16 cellular contexts compared by ENCODE assay signal in the genomic region with DNA sequence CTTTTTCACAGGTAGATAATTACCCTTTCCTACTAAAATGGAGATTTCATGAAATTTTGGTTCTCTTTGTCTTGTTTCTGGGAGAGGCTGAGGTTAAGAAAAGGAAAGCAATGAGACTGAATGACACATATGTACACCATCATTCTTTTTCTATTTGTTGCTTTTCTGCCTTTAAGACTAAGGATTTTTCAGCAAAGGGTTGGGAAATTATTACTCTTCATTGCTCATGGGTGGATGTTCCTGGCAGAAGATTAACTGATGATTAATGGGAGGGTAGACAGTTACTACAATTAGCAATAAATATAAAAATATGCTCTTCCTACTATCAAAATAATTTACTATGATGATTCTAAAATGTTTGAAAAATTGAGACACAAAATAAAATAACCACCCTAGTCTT.
A peak's percentile ranks its signal among the peaks of the same experiment; 100 is the strongest.
DNase-seq lines count a peak whose midpoint lies in the region; ATAC-seq and TF ChIP-seq lines count a peak whose summit lies in the region.
"Had no signal": no experiment of that assay in that cellular context is flagged by ENCODE, and none has a peak within 500 bp of the region (broad histone marks: within the 10 kb centered on the region; RNA-seq: fewer than 3 reads in every experiment).

No MANE protein-coding gene starts in this region.

- H3K9me3 Mint-ChIP-seq in activated CD8-positive, alpha-beta T cell treated with anti-CD3 and anti-CD28 coated beads, Interleukin-2, amount 10 ng/mL, durations not matched to agents 7 days and 5 days (ENCODE audit: insufficient read depth): no peaks in the 10 kb centered on the region
- H3K9me3 Mint-ChIP-seq in activated T-cell treated with anti-CD3 and anti-CD28 coated beads, Interleukin-2, amount 50 U/mL, for 4 hours: no peaks in the 10 kb centered on the region
- H3K9me3 Mint-ChIP-seq in HFFc6 (no peaks in the 10 kb centered on the region), type B pancreatic cell (no peaks in the 10 kb centered on the region)
- H3K9me3 Mint-ChIP-seq: CD14-positive monocyte had no signal

- DNase-seq in GM04504 (ENCODE audit: low read depth): peak; percentile 37
- peak; percentile 2 for DNase-seq in epithelial cell of esophagus (ENCODE audit: low read depth)
- DNase-seq in kidney glomerular epithelial cell (lab: John Stamatoyannopoulos, UW): peak; percentile 77
- DNase-seq in activated CD8-positive, alpha-beta T cell treated with anti-CD3 and anti-CD28 coated beads, Interleukin-2, amount 10 ng/mL, durations not matched to agents 7 days and 5 days: no peak
- DNase-seq in activated T-cell treated with anti-CD3 and anti-CD28 coated beads, Interleukin-2, amount 50 U/mL, for 4 hours: no peak
- no peak for DNase-seq in HFFc6
- DNase-seq in type B pancreatic cell (ENCODE audit: extremely low spot score, unreplicated experiment): no peak
- DNase-seq: AML-193, DMS 273 treated with DMSO at 0.1 percent for 48 hours, DND-41, GDM1, NCI-H1105, Right ventricle myocardium superior had no signal

- H3K4me3 ChIP-seq in epithelial cell of esophagus (ENCODE audit: low read length): no peak overlapping the region
- H3K4me3 ChIP-seq: GM12878, K562 had no signal

- TF ChIP-seq CTCF in epithelial cell of esophagus (IDR thresholded peaks at IDR 0.05; ENCODE audit: insufficient read depth, low read depth, low read length, missing control alignments) (no peak), HFFc6 (IDR thresholded peaks at IDR 0.05) (no peak), type B pancreatic cell (conservative IDR thresholded peaks at IDR 0.05) (no peak)

- H3K27me3 Mint-ChIP-seq in activated CD8-positive, alpha-beta T cell treated with anti-CD3 and anti-CD28 coated beads, Interleukin-2, amount 10 ng/mL, durations not matched to agents 7 days and 5 days (ENCODE audit: low read depth): peaks cover 7% of the 10 kb centered on the region
- peaks cover 3% of the 10 kb centered on the region for H3K27me3 Mint-ChIP-seq in activated T-cell treated with anti-CD3 and anti-CD28 coated beads, Interleukin-2, amount 50 U/mL, for 4 hours (ENCODE audit: low read depth)
- no peaks in the 10 kb centered on the region; the same call in 1 of the 2 replicates for H3K27me3 Mint-ChIP-seq in HFFc6 (ENCODE audit: insufficient read depth)
- no peaks in the 10 kb centered on the region for H3K27me3 Mint-ChIP-seq in type B pancreatic cell

- H3K4me3 Mint-ChIP-seq in activated CD8-positive, alpha-beta T cell treated with anti-CD3 and anti-CD28 coated beads, Interleukin-2, amount 10 ng/mL, durations not matched to agents 7 days and 5 days: no peak overlapping the region
- no peak overlapping the region for H3K4me3 Mint-ChIP-seq in activated T-cell treated with anti-CD3 and anti-CD28 coated beads, Interleukin-2, amount 50 U/mL, for 4 hours
- H3K4me3 Mint-ChIP-seq in HFFc6 (no peak overlapping the region), type B pancreatic cell (no peak overlapping the region)
- H3K4me3 Mint-ChIP-seq: CD14-positive monocyte had no signal

- POLR2A ChIA-PET in activated CD8-positive, alpha-beta T cell treated with anti-CD3 and anti-CD28 coated beads, Interleukin-2, amount 10 ng/mL, durations not matched to agents 7 days and 5 days (lab: Charles Lee): no interaction called here

- no peak for ATAC-seq in activated CD8-positive, alpha-beta T cell treated with anti-CD3 and anti-CD28 coated beads, Interleukin-2, amount 10 ng/mL, durations not matched to agents 7 days and 5 days
- no peak for ATAC-seq in activated T-cell treated with anti-CD3 and anti-CD28 coated beads, Interleukin-2, amount 50 U/mL, for 4 hours
- ATAC-seq: GM12878, K562 had no signal

- no peaks in the 10 kb centered on the region for H3K36me3 Mint-ChIP-seq in activated CD8-positive, alpha-beta T cell treated with anti-CD3 and anti-CD28 coated beads, Interleukin-2, amount 10 ng/mL, durations not matched to agents 7 days and 5 days (ENCODE audit: low read depth)
- no peaks in the 10 kb centered on the region for H3K36me3 Mint-ChIP-seq in activated T-cell treated with anti-CD3 and anti-CD28 coated beads, Interleukin-2, amount 50 U/mL, for 4 hours (ENCODE audit: insufficient read depth)
- H3K36me3 Mint-ChIP-seq in HFFc6 (ENCODE audit: low read depth) (no peaks in the 10 kb centered on the region), type B pancreatic cell (no peaks in the 10 kb centered on the region)
- H3K36me3 Mint-ChIP-seq: CD14-positive monocyte had no signal

- no peak overlapping the region for H3K27ac Mint-ChIP-seq in activated CD8-positive, alpha-beta T cell treated with anti-CD3 and anti-CD28 coated beads, Interleukin-2, amount 10 ng/mL, durations not matched to agents 7 days and 5 days
- H3K27ac Mint-ChIP-seq in HFFc6: no peak overlapping the region
- no peak overlapping the region for H3K27ac Mint-ChIP-seq in type B pancreatic cell
- H3K27ac Mint-ChIP-seq: CD14-positive monocyte had no signal

- H3K4me1 Mint-ChIP-seq in activated CD8-positive, alpha-beta T cell treated with anti-CD3 and anti-CD28 coated beads, Interleukin-2, amount 10 ng/mL, durations not matched to agents 7 days and 5 days (ENCODE audit: low read depth): no peaks in the 10 kb centered on the region
- no peaks in the 10 kb centered on the region for H3K4me1 Mint-ChIP-seq in activated T-cell treated with anti-CD3 and anti-CD28 coated beads, Interleukin-2, amount 50 U/mL, for 4 hours (ENCODE audit: low read depth)
- H3K4me1 Mint-ChIP-seq in HFFc6 (ENCODE audit: low read depth) (peaks cover 2% of the 10 kb centered on the region; the same call in 1 of the 2 replicates), type B pancreatic cell (ENCODE audit: unreplicated experiment) (peaks cover 5% of the 10 kb centered on the region)
- H3K4me1 Mint-ChIP-seq: CD14-positive monocyte had no signal

- CTCF ChIA-PET in activated CD8-positive, alpha-beta T cell treated with anti-CD3 and anti-CD28 coated beads, Interleukin-2, amount 10 ng/mL, durations not matched to agents 7 days and 5 days (lab: Charles Lee): no interaction called here

Comparison
In these comparisons a context has a peak if more than half of its experiments do, and no peak if none do; other contexts are left out.
1. DNase-seq: peak in GM04504 (single experiment), epithelial cell of esophagus (single experiment) and kidney glomerular epithelial cell (single experiment); none in activated CD8-positive, alpha-beta T cell treated with anti-CD3 and anti-CD28 coated beads, Interleukin-2, amount 10 ng/mL, durations not matched to agents 7 days and 5 days (single experiment), activated T-cell treated with anti-CD3 and anti-CD28 coated beads, Interleukin-2, amount 50 U/mL, for 4 hours (single experiment), HFFc6 (single experiment) and type B pancreatic cell (single experiment).